In the genomic region with DNA sequence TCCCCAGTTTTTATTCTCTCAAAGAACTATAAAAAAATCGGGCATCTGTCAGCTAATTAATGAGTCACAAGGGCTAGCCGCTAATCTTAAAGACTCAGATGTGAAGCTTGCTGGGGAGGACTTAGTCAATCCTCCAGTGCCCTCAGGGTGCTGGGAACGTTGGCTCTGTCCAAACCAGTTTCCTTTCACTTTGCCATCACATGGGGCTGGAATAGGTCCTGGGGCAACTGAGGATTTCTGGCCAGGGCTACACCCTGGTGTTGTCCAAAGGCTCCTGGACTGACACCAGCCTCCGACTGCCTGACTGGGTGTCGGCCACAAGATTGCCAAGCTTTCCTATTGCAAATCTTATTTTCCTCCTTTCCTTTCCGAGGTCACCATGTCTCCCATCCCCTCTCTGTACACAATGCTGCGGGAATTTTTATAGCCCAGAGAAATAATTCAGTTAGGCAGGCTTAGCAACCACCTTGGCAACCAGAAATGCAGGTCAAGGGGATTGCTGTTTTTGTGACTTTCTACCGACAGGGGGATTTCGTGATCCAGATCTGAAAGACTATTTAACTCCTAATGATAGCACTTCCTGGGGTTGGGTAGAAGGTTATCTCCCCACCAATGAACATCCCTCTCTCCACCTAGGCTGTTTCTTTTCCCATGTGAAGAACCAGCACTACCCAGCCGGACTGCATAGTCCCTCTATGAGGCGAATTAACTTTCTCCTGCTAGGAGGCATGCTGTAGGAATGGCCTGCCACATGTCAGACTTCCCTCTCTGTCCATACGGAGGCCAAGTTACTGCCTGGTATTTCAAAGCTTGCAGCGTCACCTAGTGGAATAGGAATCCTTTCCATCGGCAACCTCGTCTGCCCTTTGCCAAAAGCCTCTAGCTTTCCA, we compare ENCODE assay signal across 8 cellular contexts. TPM values are rescaled to one million over a fixed set of nuclear protein-coding genes. Genes with fewer than 3 reads are reported as not detected.
DNase-seq lines count a peak whose midpoint lies in the region; ATAC-seq and TF ChIP-seq lines count a peak whose summit lies in the region.

No MANE protein-coding gene starts in this region.

- no peaks in the 10 kb centered on the region for H3K23me2 ChIP-seq in H9 (ENCODE audit: insufficient read length, low read depth, low read length, poor library complexity, severe bottlenecking)

- H3K4ac ChIP-seq in H9 (ENCODE audit: low read depth, low read length), result no peak overlapping the region

- H3K79me1 ChIP-seq in H9 (ENCODE audit: insufficient read depth, low read depth, low read length, poor library complexity, severe bottlenecking), result no peaks in the 10 kb centered on the region

- H4K91ac ChIP-seq in H9 (ENCODE audit: insufficient read length, low read depth, low read length), result no peak overlapping the region

- peak overlapping the region; percentile 4 to 40; a peak in 3 of 4 replicates for H3K4me3 ChIP-seq in SK-N-SH (ENCODE audit: low read depth in 2 of 2, low read length in 1 of 2)
- H3K4me3 ChIP-seq in cardiac muscle cell, result no peak overlapping the region
- H3K4me3 ChIP-seq in skin epidermis, result peak overlapping the region in 5 of 7 experiments; percentile 1 to 20 (median 16)

- H3K27me3 ChIP-seq in H9 (ENCODE audit: insufficient read depth, low read length), result no peaks in the 10 kb centered on the region; the same call in 1 of the 2 replicates
- H3K27me3 ChIP-seq in SK-N-SH (ENCODE audit: insufficient read depth), result no peaks in the 10 kb centered on the region
- H3K27me3 ChIP-seq in cardiac muscle cell, result no peaks in the 10 kb centered on the region

- CTCF ChIA-PET in SK-N-SH (lab: Yijun Ruan, JAX), result interaction anchor here (2.0 kb wide), 2 partner anchors 9 to 15 kb away, joined by 4 read pairs; no protein-coding TSS in a partner anchor

- H3K79me2 ChIP-seq in H9 (ENCODE audit: insufficient read depth, low read length) (no peaks in the 10 kb centered on the region), SK-N-SH (ENCODE audit: insufficient read depth) (no peaks in the 10 kb centered on the region; the same call in 1 of the 2 replicates)

- H3K9ac ChIP-seq in H9 (ENCODE audit: extremely low read depth, insufficient read length, low read length), result no peak overlapping the region
- peak overlapping the region; percentile 62; the same call in 1 of the 2 replicates for H3K9ac ChIP-seq in SK-N-SH

- no peak overlapping the region for H3K27ac Mint-ChIP-seq in H9

- peaks cover 9 to 12% of the 10 kb centered on the region in 2 experiments for H3K4me1 Mint-ChIP-seq in H9

- DNase-seq in H9, result peak; percentile 69
- DNase-seq in SK-N-SH, result no peak
- peak in 1 of 2 donors; percentile 90 for DNase-seq in cardiac muscle cell (ENCODE audit: low read depth in 1 of 2, low spot score in 1 of 2)
- DNase-seq in activated CD8-positive, alpha-beta memory T cell treated with anti-CD3 and anti-CD28 coated beads, Interleukin-2, amount 50 U/mL, for 4 hours, result no peak
- no peak for DNase-seq in stimulated activated naive CD4-positive, alpha-beta T cell (lab: John Stamatoyannopoulos, UW)

- H2AK5ac ChIP-seq in H9 (ENCODE audit: insufficient read length, low read length), result no peak overlapping the region

- H3K56ac ChIP-seq in H9 (ENCODE audit: insufficient read length, low read depth, low read length), result no peak overlapping the region

- H2BK5ac ChIP-seq in H9 (ENCODE audit: insufficient read length, low read length), result no peak overlapping the region

- no peaks in the 10 kb centered on the region for H3K4me1 ChIP-seq in H9 (ENCODE audit: insufficient read depth, low read length)
- peaks cover 3% of the 10 kb centered on the region in 2 experiments; a peak in 2 of 4 replicates for H3K4me1 ChIP-seq in SK-N-SH (ENCODE audit: control insufficient read depth in 1 of 2, insufficient read depth in 2 of 2, low read depth in 1 of 2, low read length in 1 of 2)
- H3K4me1 ChIP-seq in cardiac muscle cell (ENCODE audit: low read depth), result no peaks in the 10 kb centered on the region

- peaks cover 15% of the 10 kb centered on the region for H3K9me3 ChIP-seq in H9 (ENCODE audit: control insufficient read depth, low read depth, low read length)
- no peaks in the 10 kb centered on the region for H3K9me3 ChIP-seq in SK-N-SH
- H3K9me3 ChIP-seq in cardiac muscle cell (ENCODE audit: low read depth), result no peaks in the 10 kb centered on the region

- TF ChIP-seq CTCF in H9 (conservative IDR thresholded peaks at IDR 0.05) (peak; percentile 74), SK-N-SH (IDR thresholded peaks at IDR 0.05) (peak; percentile 69), cardiac muscle cell (IDR thresholded peaks at IDR 0.05; ENCODE audit: low read depth, low read length) (peak; percentile 65)

- H3K36me3 ChIP-seq in SK-N-SH (replicated peaks in 1 of 2; ENCODE audit: control insufficient read depth in 1 of 2, insufficient read depth in 2 of 2, low read length in 1 of 2), result no peaks in the 10 kb centered on the region
- no peaks in the 10 kb centered on the region for H3K36me3 ChIP-seq in cardiac muscle cell

- H4K20me1 ChIP-seq in H9 (ENCODE audit: control insufficient read depth, insufficient read depth, insufficient read length) (no peaks in the 10 kb centered on the region), SK-N-SH (ENCODE audit: insufficient read depth) (no peaks in the 10 kb centered on the region)

- no peak overlapping the region for H4K5ac ChIP-seq in H9 (ENCODE audit: insufficient read length, low read depth, low read length)

- no peak overlapping the region for H3K23ac ChIP-seq in H9 (ENCODE audit: insufficient read length, low read depth, low read length)

- H3K4me2 ChIP-seq in H9 (ENCODE audit: insufficient read depth, insufficient read length, low read length) (no peak overlapping the region), SK-N-SH (peak overlapping the region; percentile 74)

- no peak overlapping the region for H3K4me3 Mint-ChIP-seq in H9

- no peak overlapping the region for H2BK15ac ChIP-seq in H9 (ENCODE audit: low read depth, low read length)

- no peak overlapping the region for H2BK120ac ChIP-seq in H9 (ENCODE audit: low read depth, low read length, poor library complexity, severe bottlenecking)

- no peak overlapping the region for H3K27ac ChIP-seq in H9 (ENCODE audit: insufficient read length, low read depth, low read length)
- peak overlapping the region in 1 of 2 experiments; percentile 97; a peak in 3 of 4 replicates for H3K27ac ChIP-seq in SK-N-SH (ENCODE audit: low read depth in 2 of 2, low read length in 1 of 2)
- peak overlapping the region; percentile 41 for H3K27ac ChIP-seq in cardiac muscle cell
- H3K27ac ChIP-seq in skin epidermis, result peak overlapping the region in 14 of 21 experiments; percentile 15 to 73 (median 60)

- H2BK12ac ChIP-seq in H9 (ENCODE audit: insufficient read length, low read depth, low read length), result no peak overlapping the region

- ATAC-seq in HG03039 (IDR thresholded peaks at IDR 0.05; ENCODE audit: unreplicated experiment), result no peak
- ATAC-seq in HG02610 (IDR thresholded peaks at IDR 0.05; ENCODE audit: unreplicated experiment), result no peak

- H2BK20ac ChIP-seq in H9 (ENCODE audit: low read depth, low read length, poor library complexity, severe bottlenecking), result no peak overlapping the region

- peaks cover 20 to 30% (median 23%) of the 10 kb centered on the region in 3 experiments for H3K36me3 Mint-ChIP-seq in H9 (ENCODE audit: insufficient read depth in 1 of 3, low read depth in 3 of 3)

- peak; percentile 30; the same call in 1 of the 2 replicates for TF ChIP-seq RAD21 in SK-N-SH (IDR thresholded peaks at IDR 0.05; ENCODE audit: low read length)

- peaks cover 4% of the 10 kb centered on the region for H3K27me3 Mint-ChIP-seq in H9 (ENCODE audit: low read depth)

- peaks cover 30% of the 10 kb centered on the region for H3F3A ChIP-seq in SK-N-SH (replicated peaks; ENCODE audit: insufficient read depth)

- no CpG with 5 or more reads among the region's 15 CpGs for WGBS in H9 (ENCODE audit: extremely low coverage, insufficient read length, low lambda C conversion rate)
- 63% methylated on average over 15 of the region's 15 CpGs for WGBS in SK-N-SH (ENCODE audit: low lambda C conversion rate)

- H2AFZ ChIP-seq in H9 (ENCODE audit: low read length) (no peak overlapping the region), SK-N-SH (ENCODE audit: low read depth) (peak overlapping the region; percentile 58)

- no peak overlapping the region for H3T11ph ChIP-seq in H9 (ENCODE audit: low read length)

- H4K8ac ChIP-seq in H9 (replicated peaks; ENCODE audit: insufficient read length, low read depth, low read length), result no peak overlapping the region

- H3K14ac ChIP-seq in H9 (ENCODE audit: insufficient read depth, low read length), result no peak overlapping the region

- no peak for TF ChIP-seq EP300 in SK-N-SH (IDR thresholded peaks at IDR 0.05; ENCODE audit: borderline replicate concordance in 1 of 2, low read depth in 1 of 2, low read length in 1 of 2)

- POLR2A ChIA-PET in SK-N-SH (lab: Yijun Ruan, JAX), result no interaction called here

- peaks cover 31 to 38% of the 10 kb centered on the region in 2 experiments for H3K9me3 Mint-ChIP-seq in H9

- no peak overlapping the region for H3K18ac ChIP-seq in H9 (ENCODE audit: insufficient read length, low read depth, low read length)

- no peaks in the 10 kb centered on the region for H3K9me2 ChIP-seq in SK-N-SH

TF ChIP-seq in SK-N-SH, 30 proteins besides CTCF, POLR2A, EP300 and RAD21 (continues in another document):
- peak; percentile 27; the same call in 1 of the 2 replicates for TF ChIP-seq JUND (IDR thresholded peaks at IDR 0.05)
- TF ChIP-seq, protein P1, sequence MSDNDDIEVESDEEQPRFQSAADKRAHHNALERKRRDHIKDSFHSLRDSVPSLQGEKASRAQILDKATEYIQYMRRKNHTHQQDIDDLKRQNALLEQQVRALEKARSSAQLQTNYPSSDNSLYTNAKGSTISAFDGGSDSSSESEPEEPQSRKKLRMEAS (IDR thresholded peaks at IDR 0.05; ENCODE audit: low read depth), result no peak
- no peak for TF ChIP-seq YY1 (IDR thresholded peaks at IDR 0.05; ENCODE audit: low read depth)
- no peak for TF ChIP-seq GABPA (IDR thresholded peaks at IDR 0.05; ENCODE audit: low read depth)

RNA-seq across cellular contexts. Expression of a gene that starts 29.9 kb away (rescaled TPM):
- total RNA-seq in H9 (2021) (2.4 and 2.8 TPM in 2 replicates), cardiac muscle cell (3.3 and 5.2 TPM in 2 replicates)
- polyA plus RNA-seq in SK-N-SH (2012; rRNA removed) (16.6 and 23.4 TPM in 2 replicates), cardiac muscle cell (10.2 and 22.5 TPM in 2 replicates)
- polyA plus RNA-seq in SK-N-SH (2012; cell fraction: cytosol; rRNA removed), result 27.4 and 33.5 TPM in 2 replicates
- 7.6 and 13.5 TPM in 2 replicates for polyA plus RNA-seq in SK-N-SH (2012; cell fraction: nucleus; rRNA removed)
